Comparison of ENCODE assay signal across 1 cellular context in the genomic region with DNA sequence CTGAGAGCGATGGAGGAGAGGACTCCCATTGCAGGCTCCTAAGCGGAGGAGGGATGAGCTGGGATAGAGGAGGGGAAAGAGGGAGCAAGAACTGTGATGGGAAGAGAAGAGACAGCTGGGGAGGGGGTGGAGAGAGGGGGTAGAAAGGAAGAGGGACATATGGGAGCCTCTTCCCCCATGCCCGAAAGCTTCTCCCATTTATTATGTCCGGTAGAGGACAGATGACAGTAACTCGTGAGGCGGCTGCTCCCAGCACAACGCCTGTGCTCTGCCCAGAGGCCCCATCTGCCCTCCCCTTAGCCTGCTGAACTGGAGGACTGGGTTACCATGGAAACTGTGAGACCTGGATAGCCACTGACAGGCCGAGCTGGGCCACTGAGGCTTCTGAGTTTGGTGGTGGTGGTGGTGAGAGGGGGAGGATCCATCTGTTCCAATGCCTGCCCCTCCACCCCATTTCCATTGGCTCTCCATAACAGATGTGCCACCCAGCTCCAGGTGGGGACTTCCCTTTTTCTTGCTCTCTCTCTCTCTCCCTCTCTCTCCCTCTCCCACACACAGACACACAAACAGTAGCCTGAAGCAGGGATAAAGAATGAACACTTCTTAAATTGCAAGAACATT.
A peak's percentile ranks its signal among the peaks of the same experiment; 100 is the strongest.
TF ChIP-seq lines count a peak whose summit lies in the region.

No MANE protein-coding gene starts in this region.

TF ChIP-seq in H1, 55 proteins besides CTCF, POLR2A, EP300 and RAD21:
- TF ChIP-seq SIN3A (conservative IDR thresholded peaks at IDR 0.05 in 1 of 2, IDR thresholded peaks at IDR 0.05 in 1 of 2; ENCODE audit: low read depth in 1 of 2, low read length in 2 of 2) (0 out of 4 replicates have a peak, but pooled peaks of 1 of the 2 experiments have one; percentile 44), RXRA (IDR thresholded peaks at IDR 0.05; ENCODE audit: insufficient read depth, low read depth, low read length) (no peak)
